In the genomic region with DNA sequence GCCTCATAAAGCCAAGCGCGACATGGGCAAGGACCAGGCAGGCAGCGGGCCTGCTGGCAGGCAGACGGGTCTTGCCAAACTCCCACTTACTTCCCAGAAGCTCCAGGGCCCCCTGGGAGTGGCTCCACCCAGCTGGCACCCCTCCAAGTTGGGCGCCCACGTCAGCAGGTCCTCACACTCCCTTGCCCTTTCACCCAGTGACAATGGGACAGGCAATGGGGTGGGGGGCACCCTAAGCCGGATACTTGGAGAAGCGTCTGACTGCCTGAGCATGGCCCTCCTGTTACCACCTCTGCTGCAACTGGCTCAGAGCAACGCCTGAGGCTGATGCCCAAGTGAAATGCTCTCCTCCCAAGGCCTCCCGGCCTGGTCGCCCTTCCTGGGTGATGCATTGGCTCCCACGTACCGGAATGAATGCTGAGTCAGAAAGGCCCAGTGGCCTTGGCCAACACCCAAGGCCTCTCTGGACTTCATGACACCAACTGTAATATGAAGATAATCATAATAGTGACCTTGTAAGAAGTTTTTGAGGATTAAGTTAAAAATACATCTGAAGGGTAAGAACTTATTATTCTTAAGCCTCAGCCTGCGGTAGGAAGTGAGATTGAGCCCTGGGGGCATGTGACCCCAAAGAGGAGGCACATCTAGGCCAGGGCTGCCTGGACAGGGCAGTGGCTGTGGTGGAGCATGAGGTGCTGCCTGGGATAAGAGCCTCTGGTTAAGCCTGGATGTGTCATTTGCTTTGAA, we compare ENCODE assay signal across 9 cellular contexts. TPM values are rescaled to one million over a fixed set of nuclear protein-coding genes. Genes with fewer than 3 reads are reported as not detected.
DNase-seq lines count a peak whose midpoint lies in the region; ATAC-seq and TF ChIP-seq lines count a peak whose summit lies in the region.
"Had no signal": no experiment of that assay in that cellular context is flagged by ENCODE, and none has a peak within 500 bp of the region (broad histone marks: within the 10 kb centered on the region; RNA-seq: fewer than 3 reads in every experiment).

No MANE protein-coding gene starts in this region.

- DNase-seq in HCEC 1CT = peak; percentile 78
- DNase-seq in adipocyte (ENCODE audit: low read depth) = peak; percentile 83
- DNase-seq in right atrium auricular region (ENCODE audit: low spot score) = peak; percentile 87
- peak; percentile 67 for DNase-seq in smooth muscle cell of the brain vasculature (ENCODE audit: low read depth, low spot score)
- DNase-seq in stimulated activated CD8-positive, alpha-beta memory T cell treated with anti-CD3 and anti-CD28 coated beads, Interleukin-4, amount 100 ng/mL, for 48 hours = no peak
- no peak for DNase-seq in T-helper 9 cell

- H3K36me3 ChIP-seq in adipocyte (ENCODE audit: control insufficient read depth, insufficient read depth, low read length, severe bottlenecking) (no peaks in the 10 kb centered on the region), right atrium auricular region (peaks cover 1% of the 10 kb centered on the region)

- no peak overlapping the region for H3K4me3 ChIP-seq in adipocyte (ENCODE audit: low read length)
- no peak overlapping the region for H3K4me3 ChIP-seq in right atrium auricular region

- H3K4me1 ChIP-seq in adipocyte (ENCODE audit: control insufficient read depth, insufficient read depth, low read length) (peaks cover 65% of the 10 kb centered on the region), right atrium auricular region (peaks cover 0 to 65% of the 10 kb centered on the region in 2 donors)

- peak overlapping the region; percentile 81 to 90 for H3K27ac ChIP-seq in right atrium auricular region

- TF ChIP-seq CTCF in right atrium auricular region (IDR thresholded peaks at IDR 0.05) = no peak

- ATAC-seq in GM19035 (IDR thresholded peaks at IDR 0.05; ENCODE audit: unreplicated experiment) = no peak
- ATAC-seq in HG03457 (IDR thresholded peaks at IDR 0.05; ENCODE audit: unreplicated experiment) = no peak

- peak overlapping the region; percentile 82 for H3K9ac ChIP-seq in adipocyte (ENCODE audit: low read length)

- H3K9me3 ChIP-seq in adipocyte (ENCODE audit: control insufficient read depth, low read length) (no peaks in the 10 kb centered on the region), right atrium auricular region (no peaks in the 10 kb centered on the region)

- H3K27me3 ChIP-seq in adipocyte (replicated peaks; ENCODE audit: control insufficient read depth, insufficient read depth, low read length) = no peaks in the 10 kb centered on the region
- H3K27me3 ChIP-seq in right atrium auricular region = no peaks in the 10 kb centered on the region

RNA-seq across cellular contexts. Expression of gene KCNK3, which starts 31.7 kb away (rescaled TPM):
- total RNA-seq in right atrium auricular region = 10 to 100 TPM; 47.5 to 50.0 TPM
- total RNA-seq: T-helper 2 cell treated with Interferon-gamma antibody and Interleukin-4, amounts not matched to agents 100 ng/mL and 5 ng/mL, for 36 hours had no signal

RNA-seq across cellular contexts. Expression of gene SLC35F6, which starts 39.9 kb away (rescaled TPM):
- total RNA-seq in right atrium auricular region = 10 to 100 TPM; 34.2 to 55.7 TPM

Comparison
In these comparisons a context has a peak if more than half of its experiments do, and no peak if none do; other contexts are left out.
1. DNase-seq: peak in HCEC 1CT (single experiment), adipocyte (single experiment), right atrium auricular region (single experiment) and smooth muscle cell of the brain vasculature (single experiment); none in stimulated activated CD8-positive, alpha-beta memory T cell treated with anti-CD3 and anti-CD28 coated beads, Interleukin-4, amount 100 ng/mL, for 48 hours (single experiment) and T-helper 9 cell (single experiment).